Comparison of ENCODE assay signal across 15 cellular contexts in genomic region chr7:69256634-69257081, GRCh38.
DNase-seq lines count a peak whose midpoint lies in the region; ATAC-seq, FAIRE-seq and TF ChIP-seq lines count a peak whose summit lies in the region.
"Had no signal": no experiment of that assay in that cellular context is flagged by ENCODE, and none has a peak within 500 bp of the region (broad histone marks: within the 10 kb centered on the region; RNA-seq: fewer than 3 reads in every experiment).

No MANE protein-coding gene starts in this region.

- FAIRE-seq in astrocyte (lab: Jason Lieb, UNC), result no peak

- H3K36me3 Mint-ChIP-seq in astrocyte (ENCODE audit: low read depth, unreplicated experiment), result no peaks in the 10 kb centered on the region
- no peaks in the 10 kb centered on the region for H3K36me3 Mint-ChIP-seq in activated CD4-positive, alpha-beta T cell treated with anti-CD3 and anti-CD28 coated beads for 36 hours (ENCODE audit: low read depth)
- H3K36me3 Mint-ChIP-seq: activated naive CD8-positive, alpha-beta T cell; mesothelial cell of epicardium had no signal

- no peak overlapping the region for H2AFZ ChIP-seq in astrocyte (ENCODE audit: low read depth, low read length)

- POLR2A ChIA-PET in activated CD4-positive, alpha-beta T cell treated with anti-CD3 and anti-CD28 coated beads for 36 hours (lab: Charles Lee), result no interaction called here

- no peak overlapping the region for H3K4me3 Mint-ChIP-seq in astrocyte (ENCODE audit: unreplicated experiment)
- H3K4me3 Mint-ChIP-seq in activated CD4-positive, alpha-beta T cell treated with anti-CD3 and anti-CD28 coated beads for 36 hours, result no peak overlapping the region
- H3K4me3 Mint-ChIP-seq: activated CD4-positive, alpha-beta T cell treated with anti-CD3 and anti-CD28 coated beads, Interleukin-2, amount 10 ng/mL, durations not matched to agents 24 days and 14 days; activated naive CD8-positive, alpha-beta T cell; mesothelial cell of epicardium had no signal

- H4K20me1 ChIP-seq in astrocyte (ENCODE audit: insufficient read depth, low read length), result no peaks in the 10 kb centered on the region

- TF ChIP-seq POLR2A in uterus (IDR thresholded peaks at IDR 0.05), result no peak

- no peaks in the 10 kb centered on the region for H3K36me3 ChIP-seq in astrocyte (ENCODE audit: insufficient read depth, low read length)
- no peaks in the 10 kb centered on the region for H3K36me3 ChIP-seq in uterus

- peak overlapping the region; percentile 12 for H3K27ac ChIP-seq in astrocyte (ENCODE audit: low read depth, low read length)
- H3K27ac ChIP-seq in uterus, result no peak overlapping the region

- H3K9me3 Mint-ChIP-seq in astrocyte (ENCODE audit: unreplicated experiment), result peaks cover 13% of the 10 kb centered on the region
- peaks cover 3% of the 10 kb centered on the region for H3K9me3 Mint-ChIP-seq in activated CD4-positive, alpha-beta T cell treated with anti-CD3 and anti-CD28 coated beads for 36 hours (ENCODE audit: low read depth)

- no peaks in the 10 kb centered on the region for H3K79me2 ChIP-seq in astrocyte (ENCODE audit: insufficient read depth, low read length)

- no peak for TF ChIP-seq CTCF in astrocyte (IDR thresholded peaks at IDR 0.05; ENCODE audit: insufficient read depth, low read depth, low read length)
- no peak for TF ChIP-seq CTCF in uterus (IDR thresholded peaks at IDR 0.05)
- no peak for TF ChIP-seq CTCF in GM13976 (IDR thresholded peaks at IDR 0.05; ENCODE audit: borderline replicate concordance, control extremely low read depth, extremely low read depth, insufficient read depth, missing control alignments)

- H3K9ac ChIP-seq in astrocyte (ENCODE audit: low read length), result no peak overlapping the region

- no peaks in the 10 kb centered on the region for H3K4me1 Mint-ChIP-seq in astrocyte (ENCODE audit: low read depth, unreplicated experiment)
- H3K4me1 Mint-ChIP-seq in activated CD4-positive, alpha-beta T cell treated with anti-CD3 and anti-CD28 coated beads for 36 hours, result no peaks in the 10 kb centered on the region
- H3K4me1 Mint-ChIP-seq: activated CD4-positive, alpha-beta T cell treated with anti-CD3 and anti-CD28 coated beads, Interleukin-2, amount 10 ng/mL, durations not matched to agents 24 days and 14 days had no signal

- intact Hi-C loops in Right ventricle myocardium inferior (cut with DNase I), result no loop called here
- intact Hi-C loops in cardiac septum (cut with DNase I), result no loop called here
- intact Hi-C loops in uterus (cut with DNase I; ENCODE audit: low total_unique reads), result no loop called here
- intact Hi-C loops in activated CD4-positive, alpha-beta T cell treated with anti-CD3 and anti-CD28 coated beads for 36 hours (cut with DNase I, micrococcal nuclease), result no loop called here

- H3K4me2 ChIP-seq in astrocyte (ENCODE audit: low read length), result no peak overlapping the region

- no peaks in the 10 kb centered on the region for H3K4me1 ChIP-seq in astrocyte (ENCODE audit: insufficient read depth, low read length)
- H3K4me1 ChIP-seq in uterus, result no peaks in the 10 kb centered on the region

- no peaks in the 10 kb centered on the region for H3K9me3 ChIP-seq in astrocyte (ENCODE audit: insufficient read depth, low read depth, low read length)
- no peaks in the 10 kb centered on the region for H3K9me3 ChIP-seq in uterus

- in situ Hi-C loops in GM13976 (cut with MboI; ENCODE audit: low sequenced_read_pairs, unreplicated experiment), result no loop called here

- DNase-seq in Right ventricle myocardium inferior (ENCODE audit: missing footprints) (peak; percentile 79), cardiac septum (ENCODE audit: low spot score) (no peak), astrocyte (ENCODE audit: low read depth) (peak; percentile 69), mucosa of gallbladder (ENCODE audit: low spot score) (peak; percentile 37), uterus (peak; percentile 14 to 15), GM13976 (ENCODE audit: low spot score) (no peak)
- no peak for DNase-seq in activated CD4-positive, alpha-beta T cell treated with anti-CD3 and anti-CD28 coated beads for 36 hours
- DNase-seq in activated CD8-positive, alpha-beta memory T cell treated with anti-CD3 and anti-CD28 coated beads, Interleukin-2, amount 50 U/mL, for 48 hours, result no peak
- DNase-seq: activated CD4-positive, alpha-beta T cell treated with anti-CD3 and anti-CD28 coated beads, Interleukin-2, amount 10 ng/mL, durations not matched to agents 24 days and 14 days; Karpas-422; NCI-H526 treated with DMSO at 0.1 percent for 48 hours; stimulated activated CD8-positive, alpha-beta memory T cell treated with anti-CD3 and anti-CD28 coated beads, Interleukin-4, amount 100 ng/mL, for 48 hours had no signal

- no peak overlapping the region for H3K27ac Mint-ChIP-seq in astrocyte (ENCODE audit: unreplicated experiment)
- no peak overlapping the region for H3K27ac Mint-ChIP-seq in activated CD4-positive, alpha-beta T cell treated with anti-CD3 and anti-CD28 coated beads for 36 hours
- H3K27ac Mint-ChIP-seq: activated CD4-positive, alpha-beta T cell treated with anti-CD3 and anti-CD28 coated beads, Interleukin-2, amount 10 ng/mL, durations not matched to agents 24 days and 14 days; activated naive CD8-positive, alpha-beta T cell; mesothelial cell of epicardium had no signal

- peak; percentile 69 for ATAC-seq in Right ventricle myocardium inferior
- no peak for ATAC-seq in activated CD4-positive, alpha-beta T cell treated with anti-CD3 and anti-CD28 coated beads for 36 hours
- ATAC-seq: HCT116 had no signal

- H3K27me3 ChIP-seq in astrocyte (ENCODE audit: insufficient read depth, low read length), result no peaks in the 10 kb centered on the region
- no peaks in the 10 kb centered on the region for H3K27me3 ChIP-seq in uterus

- no peaks in the 10 kb centered on the region for H3K27me3 Mint-ChIP-seq in astrocyte (ENCODE audit: low read depth, unreplicated experiment)
- H3K27me3 Mint-ChIP-seq in activated CD4-positive, alpha-beta T cell treated with anti-CD3 and anti-CD28 coated beads for 36 hours, result peaks cover 5% of the 10 kb centered on the region
- H3K27me3 Mint-ChIP-seq: activated CD4-positive, alpha-beta T cell treated with anti-CD3 and anti-CD28 coated beads, Interleukin-2, amount 10 ng/mL, durations not matched to agents 24 days and 14 days had no signal

- CTCF ChIA-PET in activated CD4-positive, alpha-beta T cell treated with anti-CD3 and anti-CD28 coated beads for 36 hours (lab: Charles Lee), result no interaction called here

- H3K4me3 ChIP-seq in astrocyte (ENCODE audit: insufficient read depth, low read depth, low read length), result no peak overlapping the region
- no peak overlapping the region for H3K4me3 ChIP-seq in uterus

Comparison
In these comparisons a context has a peak if more than half of its experiments do, and no peak if none do; other contexts are left out.
1. DNase-seq: peak in Right ventricle myocardium inferior (single experiment), astrocyte (single experiment), mucosa of gallbladder (single experiment) and uterus (2 of 2); none in cardiac septum (single experiment), GM13976 (single experiment), activated CD4-positive, alpha-beta T cell treated with anti-CD3 and anti-CD28 coated beads for 36 hours (single experiment) and activated CD8-positive, alpha-beta memory T cell treated with anti-CD3 and anti-CD28 coated beads, Interleukin-2, amount 50 U/mL, for 48 hours (single experiment).